8 cellular contexts compared by ENCODE assay signal in genomic region chr14:92603309-92604257, GRCh38.
DNase-seq lines count a peak whose midpoint lies in the region; ATAC-seq and TF ChIP-seq lines count a peak whose summit lies in the region.

No MANE protein-coding gene starts in this region.

- peaks cover 21% of the 10 kb centered on the region for H3K4me1 Mint-ChIP-seq in activated CD4-positive, alpha-beta T cell treated with anti-CD3 and anti-CD28 coated beads for 36 hours

- no peak overlapping the region for H3K27ac ChIP-seq in neural cell (ENCODE audit: low read length)

- POLR2A ChIA-PET in activated CD4-positive, alpha-beta T cell treated with anti-CD3 and anti-CD28 coated beads for 36 hours (lab: Charles Lee), result no interaction called here

- no peaks in the 10 kb centered on the region for H4K20me1 ChIP-seq in neural cell (ENCODE audit: insufficient read depth)

- peak; percentile 19 for TF ChIP-seq RAD21 in neural cell (conservative IDR thresholded peaks at IDR 0.05)

- H3K27ac Mint-ChIP-seq in activated CD4-positive, alpha-beta T cell treated with anti-CD3 and anti-CD28 coated beads for 36 hours, result no peak overlapping the region

- no peaks in the 10 kb centered on the region for H3K9me2 ChIP-seq in neural cell (ENCODE audit: insufficient read depth, low read length)

- H3K9ac ChIP-seq in neural cell (ENCODE audit: low read length), result no peak overlapping the region

- no peaks in the 10 kb centered on the region for H3K9me3 ChIP-seq in neural cell (ENCODE audit: low read length)

- H3K4me3 Mint-ChIP-seq in activated CD4-positive, alpha-beta T cell treated with anti-CD3 and anti-CD28 coated beads for 36 hours, result no peak overlapping the region

- no peaks in the 10 kb centered on the region for H3K27me3 Mint-ChIP-seq in activated CD4-positive, alpha-beta T cell treated with anti-CD3 and anti-CD28 coated beads for 36 hours

- no peak overlapping the region for H2AFZ ChIP-seq in neural cell (ENCODE audit: low read depth, low read length)

- peaks cover 3% of the 10 kb centered on the region for H3K36me3 Mint-ChIP-seq in activated CD4-positive, alpha-beta T cell treated with anti-CD3 and anti-CD28 coated beads for 36 hours (ENCODE audit: low read depth)

- no peak overlapping the region for H3K4me2 ChIP-seq in neural cell (ENCODE audit: low read length)

- no peaks in the 10 kb centered on the region for H3K36me3 ChIP-seq in neural cell (ENCODE audit: insufficient read depth, low read length)

- H3K9me3 Mint-ChIP-seq in activated CD4-positive, alpha-beta T cell treated with anti-CD3 and anti-CD28 coated beads for 36 hours (ENCODE audit: low read depth), result peaks cover 3% of the 10 kb centered on the region

- TF ChIP-seq EP300 in neural cell (conservative IDR thresholded peaks at IDR 0.05; ENCODE audit: poor library complexity, severe bottlenecking), result no peak

- H3F3A ChIP-seq in neural cell (ENCODE audit: insufficient read depth, low read length, poor library complexity, severe bottlenecking), result no peaks in the 10 kb centered on the region

- intact Hi-C loops in Right ventricle myocardium inferior (cut with DNase I) (no loop called here), cardiac septum (cut with DNase I) (no loop called here)
- intact Hi-C loops in activated CD4-positive, alpha-beta T cell treated with anti-CD3 and anti-CD28 coated beads for 36 hours (cut with DNase I, micrococcal nuclease), result loop anchor here in 1 of 2 experiments (10.0 kb wide), 1 partner anchor 249 kb away; no protein-coding TSS in a partner anchor

- ATAC-seq in Right ventricle myocardium inferior, result peak; percentile 89
- peak; percentile 92 for ATAC-seq in activated CD4-positive, alpha-beta T cell treated with anti-CD3 and anti-CD28 coated beads for 36 hours
- no peak for ATAC-seq in GM18870 (IDR thresholded peaks at IDR 0.05; ENCODE audit: unreplicated experiment)
- ATAC-seq in GM19452 (IDR thresholded peaks at IDR 0.05; ENCODE audit: unreplicated experiment), result no peak
- ATAC-seq in HG02623 (IDR thresholded peaks at IDR 0.05; ENCODE audit: unreplicated experiment), result no peak

- TF ChIP-seq CTCF in neural cell (IDR thresholded peaks at IDR 0.05; ENCODE audit: poor library complexity, severe bottlenecking), result no peak

- H3K27me3 ChIP-seq in neural cell (ENCODE audit: insufficient read depth, low read depth, low read length), result no peaks in the 10 kb centered on the region

- DNase-seq in Right ventricle myocardium inferior (ENCODE audit: missing footprints) (no peak), cardiac septum (ENCODE audit: low spot score) (no peak)
- DNase-seq in activated CD4-positive, alpha-beta T cell treated with anti-CD3 and anti-CD28 coated beads for 36 hours, result peak; percentile 68
- peak; percentile 30 for DNase-seq in effector CD8-positive, alpha-beta T cell (lab: John Stamatoyannopoulos, UW)

- H3K79me2 ChIP-seq in neural cell (replicated peaks; ENCODE audit: insufficient read depth, low read length), result no peaks in the 10 kb centered on the region

- no peak overlapping the region for H3K4me3 ChIP-seq in neural cell (ENCODE audit: low read length)

- CTCF ChIA-PET in activated CD4-positive, alpha-beta T cell treated with anti-CD3 and anti-CD28 coated beads for 36 hours (lab: Charles Lee), result interaction anchor here (0.6 to 2.9 kb wide), 10 partner anchors 11 to 261 kb away, joined by 3 to 15 read pairs (median 4); no protein-coding TSS in a partner anchor

TF ChIP-seq in neural cell, 6 proteins besides CTCF, POLR2A, EP300 and RAD21:
- TF ChIP-seq MXI1 (conservative IDR thresholded peaks at IDR 0.05; ENCODE audit: poor library complexity, severe bottlenecking), result no peak
- TF ChIP-seq TAF1 (IDR thresholded peaks at IDR 0.05; ENCODE audit: low read depth), result no peak

Comparison
In these comparisons a context has a peak if more than half of its experiments do, and no peak if none do; other contexts are left out.
1. ATAC-seq: peak in Right ventricle myocardium inferior (single experiment) and activated CD4-positive, alpha-beta T cell treated with anti-CD3 and anti-CD28 coated beads for 36 hours (single experiment); none in GM18870 (single experiment), GM19452 (single experiment) and HG02623 (single experiment).
2. DNase-seq: peak in activated CD4-positive, alpha-beta T cell treated with anti-CD3 and anti-CD28 coated beads for 36 hours (single experiment) and effector CD8-positive, alpha-beta T cell (single experiment); none in Right ventricle myocardium inferior (single experiment) and cardiac septum (single experiment).